ENCODE assay signal across 9 cellular contexts in genomic region chrX:153974003-153974725, GRCh38. TPM values are rescaled to one million over a fixed set of nuclear protein-coding genes. Genes with fewer than 3 reads are reported as not detected.
DNase-seq lines count a peak whose midpoint lies in the region; ATAC-seq and TF ChIP-seq lines count a peak whose summit lies in the region.
"Had no signal": no experiment of that assay in that cellular context is flagged by ENCODE, and none has a peak within 500 bp of the region (broad histone marks: within the 10 kb centered on the region; RNA-seq: fewer than 3 reads in every experiment).

No MANE protein-coding gene starts in this region.

- peaks cover 24% of the 10 kb centered on the region for H3K4me1 ChIP-seq in CD4-positive, CD25-positive, alpha-beta regulatory T cell (ENCODE audit: control insufficient read depth, insufficient read depth, low read length, poor library complexity, severe bottlenecking)
- H3K4me1 ChIP-seq in MM.1S (ENCODE audit: low read length) = peaks cover 5% of the 10 kb centered on the region; the same call in 1 of the 2 replicates

- H3K27ac Mint-ChIP-seq in CD4-positive, CD25-positive, alpha-beta regulatory T cell = peak overlapping the region; percentile 73 to 95 (median 95)
- H3K27ac Mint-ChIP-seq in dendritic cell treated with granulocyte-macrophage colony-stimulating factor and Interleukin-4, amounts not matched to agents 40 ng/mL and 50 ng/mL, for 4 days = peak overlapping the region; percentile 88
- peak overlapping the region; percentile 98 for H3K27ac Mint-ChIP-seq in neural crest cell (ENCODE audit: unreplicated experiment)

- no peak overlapping the region for H2AFZ ChIP-seq in MM.1S (ENCODE audit: low read length)

- H3K27me3 ChIP-seq in CD4-positive, CD25-positive, alpha-beta regulatory T cell (ENCODE audit: control insufficient read depth, insufficient read depth, low read length) = no peaks in the 10 kb centered on the region
- no peaks in the 10 kb centered on the region for H3K27me3 ChIP-seq in MM.1S (replicated peaks; ENCODE audit: insufficient read depth, low read length)

- no peak for DNase-seq in CD4-positive, CD25-positive, alpha-beta regulatory T cell
- no peak for DNase-seq in MM.1S
- DNase-seq in neural crest cell (ENCODE audit: low read depth, low spot score) = no peak
- no peak for DNase-seq in NCI-H774 (lab: John Stamatoyannopoulos, UW)
- DNase-seq in KG1 (lab: John Stamatoyannopoulos, UW) = no peak
- DNase-seq: stimulated activated CD4-positive, alpha-beta T cell treated with anti-CD3 and anti-CD28 coated beads, Interleukin-2, amount 100 ng/mL, for 48 hours had no signal

- H3K27me3 Mint-ChIP-seq in CD4-positive, CD25-positive, alpha-beta regulatory T cell = peaks cover 4% of the 10 kb centered on the region
- no peaks in the 10 kb centered on the region for H3K27me3 Mint-ChIP-seq in dendritic cell treated with granulocyte-macrophage colony-stimulating factor and Interleukin-4, amounts not matched to agents 40 ng/mL and 50 ng/mL, for 4 days
- H3K27me3 Mint-ChIP-seq in neural crest cell (ENCODE audit: low read depth) = no peaks in the 10 kb centered on the region

- peaks cover 0 to 4% (median 0%) of the 10 kb centered on the region in 7 donors for H3K9me3 Mint-ChIP-seq in CD4-positive, CD25-positive, alpha-beta regulatory T cell
- H3K9me3 Mint-ChIP-seq in dendritic cell treated with granulocyte-macrophage colony-stimulating factor and Interleukin-4, amounts not matched to agents 40 ng/mL and 50 ng/mL, for 4 days = no peaks in the 10 kb centered on the region
- no peaks in the 10 kb centered on the region for H3K9me3 Mint-ChIP-seq in neural crest cell

- peak overlapping the region; percentile 1 to 89 (median 56) for H3K4me3 Mint-ChIP-seq in CD4-positive, CD25-positive, alpha-beta regulatory T cell
- H3K4me3 Mint-ChIP-seq in dendritic cell treated with granulocyte-macrophage colony-stimulating factor and Interleukin-4, amounts not matched to agents 40 ng/mL and 50 ng/mL, for 4 days = peak overlapping the region; percentile 76
- peak overlapping the region; percentile 92 for H3K4me3 Mint-ChIP-seq in neural crest cell

- no peaks in the 10 kb centered on the region for H3K36me3 ChIP-seq in CD4-positive, CD25-positive, alpha-beta regulatory T cell (ENCODE audit: control insufficient read depth, insufficient read depth, low read length)
- H3K36me3 ChIP-seq in MM.1S (replicated peaks; ENCODE audit: insufficient read depth, low read length) = no peaks in the 10 kb centered on the region

- H3F3A ChIP-seq in MM.1S (ENCODE audit: insufficient read depth, low read length) = peaks cover 26% of the 10 kb centered on the region

- intact Hi-C loops in dendritic cell treated with granulocyte-macrophage colony-stimulating factor and Interleukin-4, amounts not matched to agents 40 ng/mL and 50 ng/mL, for 4 days (cut with micrococcal nuclease) = loop anchor here (5.0 kb wide), 1 partner anchor 38 kb away; no protein-coding TSS in a partner anchor

- H3K4me2 ChIP-seq in MM.1S (ENCODE audit: low read depth, low read length) = peak overlapping the region; percentile 82; the same call in 1 of the 2 replicates

- TF ChIP-seq CTCF in MM.1S (IDR thresholded peaks at IDR 0.05; ENCODE audit: low read length) = no peak
- no peak for TF ChIP-seq CTCF in neural crest cell (conservative IDR thresholded peaks at IDR 0.05)

- peaks cover 33% of the 10 kb centered on the region for H3K79me2 ChIP-seq in MM.1S (ENCODE audit: low read length)

- H3K4me1 Mint-ChIP-seq in CD4-positive, CD25-positive, alpha-beta regulatory T cell = peaks cover 0 to 32% (median 7%) of the 10 kb centered on the region in 4 donors
- H3K4me1 Mint-ChIP-seq in dendritic cell treated with granulocyte-macrophage colony-stimulating factor and Interleukin-4, amounts not matched to agents 40 ng/mL and 50 ng/mL, for 4 days (ENCODE audit: low read depth) = peaks cover 27% of the 10 kb centered on the region
- peaks cover 28% of the 10 kb centered on the region for H3K4me1 Mint-ChIP-seq in neural crest cell

- H3K36me3 Mint-ChIP-seq in CD4-positive, CD25-positive, alpha-beta regulatory T cell = peaks cover 4% of the 10 kb centered on the region
- peaks cover 20% of the 10 kb centered on the region for H3K36me3 Mint-ChIP-seq in dendritic cell treated with granulocyte-macrophage colony-stimulating factor and Interleukin-4, amounts not matched to agents 40 ng/mL and 50 ng/mL, for 4 days (ENCODE audit: low read depth)
- peaks cover 2% of the 10 kb centered on the region for H3K36me3 Mint-ChIP-seq in neural crest cell (ENCODE audit: low read depth)

- H4K20me1 ChIP-seq in MM.1S (ENCODE audit: insufficient read depth, low read length) = no peaks in the 10 kb centered on the region

- no peak for ATAC-seq in CD4-positive, CD25-positive, alpha-beta regulatory T cell (ENCODE audit: low read depth in 2 of 2)
- ATAC-seq in HG02852 (IDR thresholded peaks at IDR 0.05; ENCODE audit: unreplicated experiment) (no peak), GM21381 (IDR thresholded peaks at IDR 0.05; ENCODE audit: unreplicated experiment) (no peak)

- H3K9me2 ChIP-seq in MM.1S (replicated peaks; ENCODE audit: insufficient read depth, low read length) = no peaks in the 10 kb centered on the region

- peak overlapping the region; percentile 83 for H3K4me3 ChIP-seq in CD4-positive, CD25-positive, alpha-beta regulatory T cell (ENCODE audit: low read depth, low read length)
- no peak overlapping the region for H3K4me3 ChIP-seq in MM.1S (ENCODE audit: low read length)

- H3K9ac ChIP-seq in MM.1S (ENCODE audit: low read length) = no peak overlapping the region

- H3K9me3 ChIP-seq in CD4-positive, CD25-positive, alpha-beta regulatory T cell (ENCODE audit: control insufficient read depth in 2 of 2, low read length in 2 of 2) = no peaks in the 10 kb centered on the region
- no peaks in the 10 kb centered on the region for H3K9me3 ChIP-seq in MM.1S (replicated peaks; ENCODE audit: insufficient read depth, low read length)

- H3K27ac ChIP-seq in CD4-positive, CD25-positive, alpha-beta regulatory T cell (ENCODE audit: insufficient read depth, low read length, poor library complexity, severe bottlenecking) = peak overlapping the region; percentile 97
- H3K27ac ChIP-seq in MM.1S (ENCODE audit: low read length) = no peak overlapping the region

RNA-seq across cellular contexts. Expression of gene TMEM187, which starts 1.6 kb away (rescaled TPM):
- 6.0 TPM for total RNA-seq in CD4-positive, CD25-positive, alpha-beta regulatory T cell
- 10 to 100 TPM; 16.1 to 21.0 (median 17.7) TPM for polyA plus RNA-seq in CD4-positive, CD25-positive, alpha-beta regulatory T cell
- total RNA-seq in neural crest cell = 8.0 and 14.0 TPM in 2 replicates

RNA-seq across cellular contexts. Expression of gene HCFC1, which starts 2.5 kb away (rescaled TPM):
- total RNA-seq in CD4-positive, CD25-positive, alpha-beta regulatory T cell = 71.6 TPM
- polyA plus RNA-seq in CD4-positive, CD25-positive, alpha-beta regulatory T cell = 1 to 10 TPM; 3.0 to 4.3 (median 3.6) TPM
- 168 and 173 TPM in 2 replicates for total RNA-seq in neural crest cell

RNA-seq across cellular contexts. Expression of gene RENBP, which starts 29.7 kb away (rescaled TPM):
- total RNA-seq in CD4-positive, CD25-positive, alpha-beta regulatory T cell = 15.3 TPM
- 1 to 10 TPM in 2 of 4 donors, under 1 TPM in 2; 0.62 to 1.9 (median 1.1) TPM for polyA plus RNA-seq in CD4-positive, CD25-positive, alpha-beta regulatory T cell
- 11.4 and 11.8 TPM in 2 replicates for total RNA-seq in neural crest cell

RNA-seq across cellular contexts. Expression of gene NAA10, which starts 39.3 kb away (rescaled TPM):
- 70.0 TPM for total RNA-seq in CD4-positive, CD25-positive, alpha-beta regulatory T cell
- polyA plus RNA-seq in CD4-positive, CD25-positive, alpha-beta regulatory T cell = 10 to 100 TPM; 72.4 to 99.8 (median 82.3) TPM
- total RNA-seq in neural crest cell = 116 and 124 TPM in 2 replicates

RNA-seq across cellular contexts. Expression of gene IRAK1, which starts 45.5 kb away (rescaled TPM):
- total RNA-seq in CD4-positive, CD25-positive, alpha-beta regulatory T cell = 64.7 TPM
- polyA plus RNA-seq in CD4-positive, CD25-positive, alpha-beta regulatory T cell = 10 to 100 TPM; 23.7 to 29.5 (median 26.0) TPM
- 119 and 127 TPM in 2 replicates for total RNA-seq in neural crest cell
